Comparison of ENCODE assay signal across 1 cellular context in genomic region chr7:128833148-128833938, GRCh38.
TF ChIP-seq lines count a peak whose summit lies in the region.

No MANE protein-coding gene starts in this region.

TF ChIP-seq in K562, 482 proteins besides CTCF, POLR2A, EP300 and RAD21 (continued from another document):
- TF ChIP-seq USF2 (CRISPR knock-in tag; IDR thresholded peaks at IDR 0.05) (no peak), NCOA2 (IDR thresholded peaks at IDR 0.05; ENCODE audit: partially characterized antibody in 2 of 2) (no peak), RBFOX2 (IDR thresholded peaks at IDR 0.05; ENCODE audit: low read depth, low read length) (peak; percentile 0; the same call in 1 of the 2 replicates), CSDE1 (IDR thresholded peaks at IDR 0.05) (no peak)
- TF ChIP-seq, protein P1, sequence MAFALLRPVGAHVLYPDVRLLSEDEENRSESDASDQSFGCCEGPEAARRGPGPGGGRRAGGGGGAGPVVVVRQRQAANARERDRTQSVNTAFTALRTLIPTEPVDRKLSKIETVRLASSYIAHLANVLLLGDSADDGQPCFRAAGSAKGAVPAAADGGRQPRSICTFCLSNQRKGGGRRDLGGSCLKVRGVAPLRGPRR (CRISPR knock-in tag; IDR thresholded peaks at IDR 0.05) = peak; percentile 18; the same call in 1 of the 2 replicates
- TF ChIP-seq, protein P2, sequence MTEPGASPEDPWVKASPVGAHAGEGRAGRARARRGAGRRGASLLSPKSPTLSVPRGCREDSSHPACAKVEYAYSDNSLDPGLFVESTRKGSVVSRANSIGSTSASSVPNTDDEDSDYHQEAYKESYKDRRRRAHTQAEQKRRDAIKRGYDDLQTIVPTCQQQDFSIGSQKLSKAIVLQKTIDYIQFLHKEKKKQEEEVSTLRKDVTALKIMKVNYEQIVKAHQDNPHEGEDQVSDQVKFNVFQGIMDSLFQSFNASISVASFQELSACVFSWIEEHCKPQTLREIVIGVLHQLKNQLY (CRISPR knock-in tag; conservative IDR thresholded peaks at IDR 0.05) = 0 out of 4 replicates have a peak, but pooled peaks of 1 of the 2 experiments have one; percentile 38
TF ChIP-seq in K562: peak in this region for 30.
